ENCODE assay signal across 2 cellular contexts in the genomic region with DNA sequence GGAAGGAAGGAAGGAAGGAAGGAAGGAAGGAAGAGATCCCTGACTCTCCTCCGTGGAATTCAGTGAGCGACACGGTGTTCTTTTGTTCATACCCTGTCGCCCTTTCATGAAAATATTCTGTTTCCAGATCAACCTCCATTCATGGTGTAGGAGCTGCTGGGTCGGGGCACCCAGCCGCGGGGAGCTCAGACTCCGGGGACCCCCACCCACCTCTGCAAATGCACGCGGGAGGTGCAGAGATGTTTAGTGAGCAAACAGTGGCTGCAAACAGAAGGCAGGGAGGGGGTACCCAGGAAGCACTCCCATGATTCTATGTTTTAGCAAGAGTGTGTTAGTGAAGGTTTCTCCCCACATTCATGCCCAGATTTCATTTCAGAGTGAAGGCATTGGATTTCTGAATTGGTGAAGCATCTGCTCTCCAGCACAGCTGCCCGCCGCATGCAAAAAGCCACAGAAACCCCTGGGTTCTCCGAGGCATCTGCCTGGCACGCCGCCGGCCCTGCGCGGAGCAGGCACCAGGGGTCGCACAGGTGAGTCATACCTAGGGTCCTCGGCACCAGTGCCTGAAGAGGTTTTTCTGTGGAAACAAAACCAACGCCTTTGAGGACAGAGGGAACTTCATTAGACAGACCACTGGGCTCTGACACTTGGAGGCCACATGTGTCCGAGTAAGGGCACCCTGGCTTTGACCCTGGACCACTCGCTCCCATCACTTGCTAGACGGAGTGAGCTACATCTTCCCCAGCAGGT.
TF ChIP-seq lines count a peak whose summit lies in the region.

No MANE protein-coding gene starts in this region.

TF ChIP-seq in liver, 16 proteins besides CTCF, POLR2A, EP300 and RAD21:
- TF ChIP-seq HNF4A (conservative IDR thresholded peaks at IDR 0.05) (no peak), ZBTB33 (IDR thresholded peaks at IDR 0.05) (no peak), GABPA (IDR thresholded peaks at IDR 0.05 in 1 of 2, conservative IDR thresholded peaks at IDR 0.05 in 1 of 2) (no peak), RXRA (IDR thresholded peaks at IDR 0.05) (no peak), JUND (IDR thresholded peaks at IDR 0.05) (no peak), SP1 (IDR thresholded peaks at IDR 0.05) (no peak), ATF3 (IDR thresholded peaks at IDR 0.05) (no peak), REST (IDR thresholded peaks at IDR 0.05) (no peak), TAF1 (conservative IDR thresholded peaks at IDR 0.05) (no peak), FOXA2 (IDR thresholded peaks at IDR 0.05) (no peak), YY1 (IDR thresholded peaks at IDR 0.05) (no peak), EGR1 (IDR thresholded peaks at IDR 0.05; ENCODE audit: low read depth in 2 of 2) (no peak)
- TF ChIP-seq, protein P1, sequence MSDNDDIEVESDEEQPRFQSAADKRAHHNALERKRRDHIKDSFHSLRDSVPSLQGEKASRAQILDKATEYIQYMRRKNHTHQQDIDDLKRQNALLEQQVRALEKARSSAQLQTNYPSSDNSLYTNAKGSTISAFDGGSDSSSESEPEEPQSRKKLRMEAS (IDR thresholded peaks at IDR 0.05), result no peak

TF ChIP-seq in HepG2, 621 proteins besides CTCF, POLR2A, EP300 and RAD21:
- TF ChIP-seq ZSCAN31 (CRISPR knock-in tag; IDR thresholded peaks at IDR 0.05; ENCODE audit: low read depth), result no peak
